Comparison of ENCODE assay signal across 28 cellular contexts in the genomic region with DNA sequence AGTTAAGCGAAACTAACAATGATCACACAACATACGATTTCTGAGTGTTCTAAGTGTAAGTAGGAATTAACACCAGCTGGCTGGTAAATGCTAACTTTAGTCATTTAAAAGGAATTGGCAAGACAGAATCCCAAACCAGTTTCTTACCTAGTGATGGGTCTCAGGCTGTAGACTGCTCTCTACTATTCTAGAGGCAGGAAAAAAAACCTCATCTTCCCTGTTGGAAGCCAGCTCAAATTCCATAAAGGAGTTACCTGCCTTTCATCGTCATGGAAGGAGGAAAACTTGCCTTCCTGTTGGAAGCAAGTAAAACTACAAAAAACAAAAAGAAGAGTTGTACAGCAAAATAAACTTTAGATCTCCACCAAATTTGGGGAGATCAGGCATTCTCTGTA. TPM values are rescaled to one million over a fixed set of nuclear protein-coding genes. Genes with fewer than 3 reads are reported as not detected.
A peak's percentile ranks its signal among the peaks of the same experiment; 100 is the strongest.
DNase-seq lines count a peak whose midpoint lies in the region; ATAC-seq, FAIRE-seq and TF ChIP-seq lines count a peak whose summit lies in the region.
"Had no signal": no experiment of that assay in that cellular context is flagged by ENCODE, and none has a peak within 500 bp of the region (broad histone marks: within the 10 kb centered on the region; RNA-seq: fewer than 3 reads in every experiment).

No MANE protein-coding gene starts in this region.

- TF ChIP-seq CTCF in K562 (IDR thresholded peaks at IDR 0.05 in 2 of 3, conservative IDR thresholded peaks at IDR 0.05 in 1 of 3; ENCODE audit: insufficient read depth in 2 of 3, low read depth in 1 of 3, low read length in 3 of 3) = no peak
- no peak for TF ChIP-seq CTCF in brain microvascular endothelial cell (IDR thresholded peaks at IDR 0.05; ENCODE audit: low read depth, low read length, missing control alignments)

- H3K27me3 ChIP-seq in HUES48 (ENCODE audit: control insufficient read depth, insufficient read depth, low read length) (no peaks in the 10 kb centered on the region), K562 (ENCODE audit: control insufficient read depth in 2 of 2, insufficient read depth in 2 of 2, low read length in 2 of 2) (no peaks in the 10 kb centered on the region), iPS-20b (ENCODE audit: insufficient read depth, low read length) (no peaks in the 10 kb centered on the region), brain microvascular endothelial cell (replicated peaks) (no peaks in the 10 kb centered on the region)
- H3K27me3 ChIP-seq: SJSA1 had no signal

- no peaks in the 10 kb centered on the region for H3K9me3 Mint-ChIP-seq in activated T-cell treated with anti-CD3 and anti-CD28 coated beads, Interleukin-2, amount 50 U/mL, for 24 hours
- H3K9me3 Mint-ChIP-seq: CD8-positive, alpha-beta T cell; IgD-negative memory B cell; T-cell had no signal

- no peak for FAIRE-seq in K562 (lab: Jason Lieb, UNC)
- FAIRE-seq: GM12892, H54, HTR-8/SVneo had no signal

- peaks cover 25% of the 10 kb centered on the region for H3K4me1 ChIP-seq in HUES48 (ENCODE audit: control insufficient read depth, insufficient read depth, low read length)
- peaks cover 0 to 6% of the 10 kb centered on the region in 2 experiments; a peak in 2 of 5 replicates for H3K4me1 ChIP-seq in K562 (replicated peaks in 1 of 2; ENCODE audit: control insufficient read depth in 2 of 2, insufficient read depth in 2 of 2, low read length in 2 of 2)
- peaks cover 25% of the 10 kb centered on the region for H3K4me1 ChIP-seq in iPS-20b (ENCODE audit: insufficient read depth, low read length)

- intact Hi-C loops in K562 (cut with micrococcal nuclease) = no loop called here

- H3K27ac ChIP-seq in HUES48 (ENCODE audit: low read depth, low read length) (peak overlapping the region; percentile 81), K562 (ENCODE audit: extremely low read depth, low read depth, low read length) (no peak overlapping the region), iPS-20b (ENCODE audit: low read length) (peak overlapping the region; percentile 79), brain microvascular endothelial cell (no peak overlapping the region)
- H3K27ac ChIP-seq: SJSA1 had no signal

- POLR2A ChIA-PET in K562 (lab: Yijun Ruan, JAX) = interaction anchor here (0.6 to 1.1 kb wide), 3 partner anchors 65 to 309 kb away, joined by 3 to 4 read pairs (median 3); no protein-coding TSS in a partner anchor

- no peaks in the 10 kb centered on the region for H3K79me2 ChIP-seq in K562 (ENCODE audit: control insufficient read depth, insufficient read depth, low read length)

- TF ChIP-seq EP300 in K562 (IDR thresholded peaks at IDR 0.05; ENCODE audit: low read length) = no peak

- H3K4me3 ChIP-seq in HUES48 (ENCODE audit: low read depth, low read length) = peak overlapping the region; percentile 51
- no peak overlapping the region for H3K4me3 ChIP-seq in K562
- H3K4me3 ChIP-seq in iPS-20b (ENCODE audit: low read length) = peak overlapping the region; percentile 56
- H3K4me3 ChIP-seq in brain microvascular endothelial cell (ENCODE audit: low read depth, low read length) = no peak overlapping the region
- H3K4me3 ChIP-seq: SJSA1 had no signal

- no peaks in the 10 kb centered on the region for H3K36me3 Mint-ChIP-seq in activated T-cell treated with anti-CD3 and anti-CD28 coated beads, Interleukin-2, amount 50 U/mL, for 24 hours (ENCODE audit: low read depth)
- H3K36me3 Mint-ChIP-seq: CD8-positive, alpha-beta T cell; IgD-negative memory B cell; T-cell had no signal

- 44% methylated on average over 3 of the region's 3 CpGs for WGBS in K562 (ENCODE audit: insufficient coverage, low coverage, missing lambda C conversion rate)

- in situ Hi-C loops in K562 (cut with MboI) (no loop called here), brain microvascular endothelial cell (cut with HindIII; ENCODE audit: low pct_ligation_motif_present, low sequenced_read_pairs) (no loop called here)

- H3K4me3 Mint-ChIP-seq in activated T-cell treated with anti-CD3 and anti-CD28 coated beads, Interleukin-2, amount 50 U/mL, for 24 hours = no peak overlapping the region
- H3K4me3 Mint-ChIP-seq: CD8-positive, alpha-beta T cell; IgD-negative memory B cell; T-cell had no signal

- H2AFZ ChIP-seq in K562 (ENCODE audit: low read depth, low read length) = peak overlapping the region; percentile 66

- no peak overlapping the region for H3K27ac Mint-ChIP-seq in activated T-cell treated with anti-CD3 and anti-CD28 coated beads, Interleukin-2, amount 50 U/mL, for 24 hours
- H3K27ac Mint-ChIP-seq: CD8-positive, alpha-beta T cell; IgD-negative memory B cell; T-cell had no signal

- H3K27me3 Mint-ChIP-seq in activated T-cell treated with anti-CD3 and anti-CD28 coated beads, Interleukin-2, amount 50 U/mL, for 24 hours = peaks cover 33% of the 10 kb centered on the region

- TF ChIP-seq POLR2A in K562 (conservative IDR thresholded peaks at IDR 0.05) = no peak

- no peaks in the 10 kb centered on the region for H3K9me1 ChIP-seq in K562 (ENCODE audit: control insufficient read depth, insufficient read depth, low read length)

- H3K36me3 ChIP-seq in HUES48 (ENCODE audit: control insufficient read depth, insufficient read depth, low read length) (no peaks in the 10 kb centered on the region), K562 (ENCODE audit: control insufficient read depth, insufficient read depth, low read length) (no peaks in the 10 kb centered on the region), iPS-20b (ENCODE audit: insufficient read depth, low read depth, low read length) (no peaks in the 10 kb centered on the region), brain microvascular endothelial cell (replicated peaks) (no peaks in the 10 kb centered on the region)
- H3K36me3 ChIP-seq: SJSA1 had no signal

- ATAC-seq in K562 = no peak
- ATAC-seq: CD8-positive, alpha-beta T cell; T-cell had no signal

- no peak overlapping the region for H3K4me2 ChIP-seq in K562 (ENCODE audit: insufficient read depth, low read length)

- CTCF ChIA-PET in K562 (lab: Yijun Ruan, JAX; ENCODE audit: low intra/inter-chr PET ratio) = no interaction called here

- H3K9ac ChIP-seq in HUES48 (ENCODE audit: low read depth, low read length) = peak overlapping the region; percentile 37
- no peak overlapping the region for H3K9ac ChIP-seq in K562 (ENCODE audit: insufficient read depth in 1 of 2, low read depth in 2 of 2, low read length in 2 of 2)
- peak overlapping the region; percentile 58 for H3K9ac ChIP-seq in iPS-20b (ENCODE audit: low read depth, low read length)

- H4K20me1 ChIP-seq in K562 (replicated peaks; ENCODE audit: control insufficient read depth, insufficient read depth, low read length) = no peaks in the 10 kb centered on the region

- H3K9me3 ChIP-seq in HUES48 (ENCODE audit: control insufficient read depth, insufficient read depth, low read length) = no peaks in the 10 kb centered on the region
- no peaks in the 10 kb centered on the region for H3K9me3 ChIP-seq in K562 (replicated peaks; ENCODE audit: control insufficient read depth, insufficient read depth, low read depth, low read length)
- H3K9me3 ChIP-seq in iPS-20b (ENCODE audit: insufficient read depth, low read depth, low read length) = no peaks in the 10 kb centered on the region
- H3K9me3 ChIP-seq: SJSA1 had no signal

- TF ChIP-seq RAD21 in K562 (CRISPR knock-in tag; conservative IDR thresholded peaks at IDR 0.05 in 1 of 2, IDR thresholded peaks at IDR 0.05 in 1 of 2) = no peak

- no peaks in the 10 kb centered on the region for H3K4me1 Mint-ChIP-seq in activated T-cell treated with anti-CD3 and anti-CD28 coated beads, Interleukin-2, amount 50 U/mL, for 24 hours (ENCODE audit: low read depth)
- H3K4me1 Mint-ChIP-seq: T-cell had no signal

- no TSS peak for BruUV-seq in K562 (replicated peaks; lab: Mats Ljungman, UMichigan)

- DNase-seq in K562 (ENCODE audit: extremely low read depth in 1 of 4, low spot score in 3 of 4) = no peak
- DNase-seq in activated T-cell treated with anti-CD3 and anti-CD28 coated beads, Interleukin-2, amount 50 U/mL, for 24 hours = no peak
- DNase-seq in NCI-H2171 treated with DMSO at 0.1 percent for 48 hours (lab: John Stamatoyannopoulos, UW) = no peak
- no peak for DNase-seq in CD1c-positive myeloid dendritic cell (ENCODE audit: extremely low spot score)
- no peak for DNase-seq in brain microvascular endothelial cell
- DNase-seq: C1 segment of cervical spinal cord; CD8-positive, alpha-beta T cell; DMS 273 treated with DMSO at 0.1 percent for 48 hours; DMS79; EL; MV-4-11; NCI-H1105; NCI-H146; NCI-H1930; NCI-H2107; NCI-H446 treated with DMSO at 0.1 percent for 48 hours; NCI-H526; Right ventricle myocardium superior; RPMI8226; T-cell had no signal

RNA-seq across cellular contexts. Expression of a gene that starts 23.7 kb away (rescaled TPM):
- 10.1 and 17.6 TPM in 2 replicates for total RNA-seq in K562 (2011; cell fraction: chromatin; rRNA removed; ENCODE audit: low replicate concordance)
- total RNA-seq in K562 (2011; cell fraction: nucleolus; rRNA removed) = 12.9 and 14.5 TPM in 2 replicates
- 24.6 and 30.7 TPM in 2 replicates for total RNA-seq in K562 (2011; cell fraction: nucleoplasm; rRNA removed)
- 5.3 and 6.0 TPM in 2 replicates for total RNA-seq in K562 (2014; rRNA removed)
- total RNA-seq in K562 (2014; rRNA removed; fragmentation: Illumina TruSeq; extraction: Trizol) = 3.5 and 4.0 TPM in 2 replicates
- total RNA-seq in K562 (2015; rRNA removed; fragmentation: Illumina TruSeq; extraction: Trizol) = 3.4 and 4.5 TPM in 2 replicates
- 19.6 and 21.6 TPM in 2 replicates for total RNA-seq in K562 (2021)
- polyA plus RNA-seq in K562 (2011; rRNA removed) = 19.3 and 42.6 TPM in 2 replicates
- 26.8 and 32.0 TPM in 2 replicates for polyA plus RNA-seq in K562 (2011; cell fraction: cytosol; rRNA removed)
- polyA plus RNA-seq in K562 (2011; cell fraction: nucleus; rRNA removed) = 17.7 and 21.6 TPM in 2 replicates
- polyA plus RNA-seq in K562 (2012) = 16.4 and 25.4 TPM in 2 replicates
- polyA plus RNA-seq in K562 (2014; fragmentation: Illumina TruSeq; extraction: Trizol) = 30.1 and 33.0 TPM in 2 replicates
- 1 to 10 TPM; 2.0 to 2.3 TPM for polyA plus RNA-seq in K562 (2014; fragmentation: Nextera tagmentation; extraction: Ambion mirVana)
- 10.1 and 10.6 TPM in 2 replicates for polyA plus RNA-seq in K562 (2014; rRNA removed)
- 10.9 and 16.5 TPM in 2 replicates for polyA minus RNA-seq in K562 (2011; rRNA and poly(A)+ RNA removed)
- 22.9 and 23.3 TPM in 2 replicates for polyA minus RNA-seq in K562 (2011; cell fraction: cytosol; rRNA and poly(A)+ RNA removed)
- 4.4 and 9.4 TPM in 2 replicates for polyA minus RNA-seq in K562 (2011; cell fraction: nucleus; rRNA and poly(A)+ RNA removed)

RNA-seq across cellular contexts. Expression of a gene that starts 30.6 kb away (rescaled TPM):
- total RNA-seq in K562 (2011; cell fraction: chromatin; rRNA removed; ENCODE audit: low replicate concordance) = not detected in 2 replicates
- total RNA-seq in K562 (2011; cell fraction: nucleolus; rRNA removed) = not detected in 2 replicates
- total RNA-seq in K562 (2011; cell fraction: nucleoplasm; rRNA removed) = 0.37 TPM in 1 of 2 replicates, not detected in the other
- not detected in 2 replicates for total RNA-seq in K562 (2014; rRNA removed)
- 0.26 TPM in 1 of 2 replicates, not detected in the other for total RNA-seq in K562 (2014; rRNA removed; fragmentation: Illumina TruSeq; extraction: Trizol)
- total RNA-seq in K562 (2015; rRNA removed; fragmentation: Illumina TruSeq; extraction: Trizol) = not detected in 2 replicates
- total RNA-seq in K562 (2021) = 0.27 TPM in 1 of 2 replicates, not detected in the other
- 0.43 and 0.65 TPM in 2 replicates for polyA plus RNA-seq in K562 (2011; rRNA removed)
- 0.43 and 1.0 TPM in 2 replicates for polyA plus RNA-seq in K562 (2011; cell fraction: cytosol; rRNA removed)
- 0.43 TPM in 1 of 2 replicates, not detected in the other for polyA plus RNA-seq in K562 (2011; cell fraction: nucleus; rRNA removed)
- polyA plus RNA-seq in K562 (2012) = 0.35 TPM in 1 of 2 replicates, not detected in the other
- polyA plus RNA-seq in K562 (2014; fragmentation: Illumina TruSeq; extraction: Trizol) = 0.15 and 0.32 TPM in 2 replicates
- polyA plus RNA-seq in K562 (2014; fragmentation: Nextera tagmentation; extraction: Ambion mirVana) = under 1 TPM; 0.27 to 0.39 TPM
- polyA plus RNA-seq in K562 (2014; rRNA removed) = 0.08 and 0.17 TPM in 2 replicates
- not detected in 2 replicates for polyA minus RNA-seq in K562 (2011; rRNA and poly(A)+ RNA removed)
- not detected in 2 replicates for polyA minus RNA-seq in K562 (2011; cell fraction: cytosol; rRNA and poly(A)+ RNA removed)
- polyA minus RNA-seq in K562 (2011; cell fraction: nucleus; rRNA and poly(A)+ RNA removed) = 0.54 TPM in 1 of 2 replicates, not detected in the other
- total RNA-seq: A673; CD8-positive, alpha-beta T cell; Right ventricle myocardium superior; SJSA1 had no signal
- polyA plus RNA-seq: IgD-negative memory B cell had no signal

Comparison
In these comparisons a context has a peak if more than half of its experiments do, and no peak if none do; other contexts are left out.
1. H3K27ac ChIP-seq: peak in HUES48 (single experiment) and iPS-20b (single experiment); none in K562 (single experiment) and brain microvascular endothelial cell (single experiment).
2. H3K4me3 ChIP-seq: peak in HUES48 (single experiment) and iPS-20b (single experiment); none in K562 (single experiment) and brain microvascular endothelial cell (single experiment).
3. H3K9ac ChIP-seq: peak in HUES48 (single experiment) and iPS-20b (single experiment); none in K562 (0 of 2).